ENCODE assay signal across 9 cellular contexts in genomic region chr17:61399131-61400057, GRCh38. TPM values are rescaled to one million over a fixed set of nuclear protein-coding genes. Genes with fewer than 3 reads are reported as not detected.
A peak's percentile ranks its signal among the peaks of the same experiment; 100 is the strongest.
DNase-seq lines count a peak whose midpoint lies in the region; ATAC-seq and TF ChIP-seq lines count a peak whose summit lies in the region.
"Had no signal": no experiment of that assay in that cellular context is flagged by ENCODE, and none has a peak within 500 bp of the region (broad histone marks: within the 10 kb centered on the region; RNA-seq: fewer than 3 reads in every experiment).

TBX2 (plus strand) TSS chr17:61399843; CDS start chr17:61400177, 334 bp downstream.

- no peaks in the 10 kb centered on the region for H3K36me3 ChIP-seq in neuronal stem cell (replicated peaks in 1 of 2; ENCODE audit: control insufficient read depth in 2 of 2, insufficient read depth in 2 of 2, low read length in 2 of 2)

- H3K18ac ChIP-seq in neuronal stem cell (ENCODE audit: low read length): peak within 1 kb of the TSS; percentile 80

- H3K9ac ChIP-seq in neuronal stem cell (ENCODE audit: low read depth, low read length, poor library complexity): no peak within 1 kb of the TSS

- peak within 1 kb of the TSS; percentile 53 for H2BK5ac ChIP-seq in neuronal stem cell (ENCODE audit: low read length)

- no peak for ATAC-seq in HG02588 (IDR thresholded peaks at IDR 0.05; ENCODE audit: unreplicated experiment)
- ATAC-seq: HCT116 had no signal

- POLR2A ChIA-PET in AG04449 (lab: Yijun Ruan, JAX) (interaction anchor here (0.7 to 1.2 kb wide), 4 partner anchors 9 to 428 kb away, joined by 3 to 4 read pairs (median 3); no protein-coding TSS in a partner anchor), HEK293T (lab: Yijun Ruan, JAX) (interaction anchor here (0.5 to 2.2 kb wide), 5 partner anchors 9 to 520 kb away, joined by 3 to 9 read pairs (median 5); partner anchors contain the start of gene BRIP1)

- H3K4me2 ChIP-seq in neuronal stem cell (ENCODE audit: insufficient read depth, low read length, poor library complexity, severe bottlenecking): peak within 1 kb of the TSS; percentile 89

- peaks cover 4% of the 10 kb centered on the region for H3K79me1 ChIP-seq in neuronal stem cell (ENCODE audit: low read depth, low read length)

- no peak within 1 kb of the TSS for H3K14ac ChIP-seq in neuronal stem cell (ENCODE audit: low read length)

- H3K4me3 ChIP-seq in AG04449 (ENCODE audit: low read depth, low read length) (peak within 1 kb of the TSS; percentile 76), foreskin fibroblast (ENCODE audit: low read depth in 1 of 2, low read length in 2 of 2) (peak within 1 kb of the TSS; percentile 84 to 92), neuronal stem cell (ENCODE audit: low read length in 2 of 2) (peak within 1 kb of the TSS; percentile 49 to 68)

- H2AK5ac ChIP-seq in neuronal stem cell (ENCODE audit: low read depth, low read length): no peak within 1 kb of the TSS

- no peak within 1 kb of the TSS for H2BK15ac ChIP-seq in neuronal stem cell (ENCODE audit: low read length)

- H4K91ac ChIP-seq in neuronal stem cell (ENCODE audit: low read depth, low read length, poor library complexity): no peak within 1 kb of the TSS

- H3K4ac ChIP-seq in neuronal stem cell (ENCODE audit: low read length): no peak within 1 kb of the TSS

- peak within 1 kb of the TSS; percentile 86 for H3K27ac ChIP-seq in VCaP
- H3K27ac ChIP-seq in neuronal stem cell (replicated peaks; ENCODE audit: low read length): no peak within 1 kb of the TSS

- no peak within 1 kb of the TSS for H4K8ac ChIP-seq in neuronal stem cell (ENCODE audit: low read depth, low read length)

- TF ChIP-seq CTCF in AG04449 (IDR thresholded peaks at IDR 0.05; ENCODE audit: insufficient read depth, low read length, missing control alignments): no peak
- no peak; the same call in 1 of the 2 replicates for TF ChIP-seq CTCF in VCaP (conservative IDR thresholded peaks at IDR 0.05)
- TF ChIP-seq CTCF in foreskin fibroblast (IDR thresholded peaks at IDR 0.05; ENCODE audit: low read depth, low read length): no peak

- no peak within 1 kb of the TSS for H2BK12ac ChIP-seq in neuronal stem cell (ENCODE audit: low read length)

- H3K4me1 ChIP-seq in neuronal stem cell (ENCODE audit: control insufficient read depth in 2 of 2, insufficient read depth in 1 of 2, low read depth in 1 of 2, low read length in 2 of 2): peaks cover 8 to 9% of the 10 kb centered on the region in 2 donors

- CTCF ChIA-PET in AG04449 (lab: Yijun Ruan, JAX): interaction anchor here (1.0 to 8.8 kb wide), 8 partner anchors 9 to 678 kb away, joined by 3 to 55 read pairs (median 8); no protein-coding TSS in a partner anchor
- CTCF ChIA-PET in HEK293T (lab: Yijun Ruan, JAX): interaction anchor here (0.7 to 1.2 kb wide), 3 partner anchors 13 to 681 kb away, joined by 3 read pairs; no protein-coding TSS in a partner anchor

- peak within 1 kb of the TSS; percentile 94 for H2AFZ ChIP-seq in neuronal stem cell (ENCODE audit: low read length)

- peaks cover 0 to 8% of the 10 kb centered on the region in 2 donors for H3K9me3 ChIP-seq in neuronal stem cell (replicated peaks in 1 of 2; ENCODE audit: control insufficient read depth in 2 of 2, insufficient read depth in 1 of 2, low read depth in 1 of 2, low read length in 2 of 2)

- H3K27me3 ChIP-seq in neuronal stem cell (ENCODE audit: control insufficient read depth in 3 of 3, insufficient read depth in 3 of 3, low read depth in 1 of 3, low read length in 3 of 3): peaks cover 83 to 100% (median 92%) of the 10 kb centered on the region in 3 experiments

- no peak within 1 kb of the TSS for H2BK120ac ChIP-seq in neuronal stem cell (ENCODE audit: low read depth, low read length)

- no CpG with 5 or more reads among the region's 97 CpGs for WGBS in neuronal stem cell (ENCODE audit: extremely low coverage in 2 of 2, insufficient read length in 2 of 2, insufficient replicate concordance in 1 of 2), 2 donors

- peak within 1 kb of the TSS; percentile 91 for H3K23ac ChIP-seq in neuronal stem cell (ENCODE audit: low read depth, low read length, poor library complexity)

- DNase-seq in AG04449 (ENCODE audit: low read depth, low spot score) (peak; percentile 82), HEK293T (ENCODE audit: extremely low spot score) (peak; percentile 89), foreskin fibroblast (peak; percentile 96 to 99), neuronal stem cell (ENCODE audit: low spot score) (no peak), occipital lobe (lab: John Stamatoyannopoulos, UW) (no peak), HPDE6-E6E7 (ENCODE audit: extremely low spot score) (no peak)

TF ChIP-seq in HEK293T, 16 proteins besides CTCF, POLR2A, EP300 and RAD21:
- no peak for TF ChIP-seq SUZ12 (IDR thresholded peaks at IDR 0.05)
- TF ChIP-seq HDGF (IDR thresholded peaks at IDR 0.05; ENCODE audit: borderline replicate concordance): no peak
- TF ChIP-seq FOXK2 (IDR thresholded peaks at IDR 0.05): no peak
- no peak for TF ChIP-seq L3MBTL2 (conservative IDR thresholded peaks at IDR 0.05)
- TF ChIP-seq LEF1 (IDR thresholded peaks at IDR 0.05; ENCODE audit: borderline replicate concordance): no peak
- no peak for TF ChIP-seq ARNT (IDR thresholded peaks at IDR 0.05)
- peak; percentile 55; the same call in 1 of the 2 replicates for TF ChIP-seq PKNOX1 (IDR thresholded peaks at IDR 0.05)
- TF ChIP-seq BHLHE40 (IDR thresholded peaks at IDR 0.05; ENCODE audit: borderline replicate concordance): no peak
- peak; percentile 66 for TF ChIP-seq FOXM1 (IDR thresholded peaks at IDR 0.05; ENCODE audit: borderline replicate concordance)

RNA-seq across cellular contexts. Expression of gene TBX2, which starts in this region (rescaled TPM):
- not detected for polyA plus RNA-seq in neuronal stem cell (2013, experiment 1 of 2)
- not detected for polyA plus RNA-seq in neuronal stem cell (2013, experiment 2 of 2)
- 0.47 TPM for total RNA-seq in occipital lobe

Comparison
In these comparisons a context has a peak if more than half of its experiments do, and no peak if none do; other contexts are left out.
1. DNase-seq: peak in AG04449 (single experiment), HEK293T (single experiment) and foreskin fibroblast (2 of 2); none in neuronal stem cell (single experiment), occipital lobe (single experiment) and HPDE6-E6E7 (single experiment).
2. Peak in every context shown above with its lines, with median percentiles within 50 percentile points of each other: H3K4me3 ChIP-seq.